ENCODE assay signal across 9 cellular contexts in the genomic region with DNA sequence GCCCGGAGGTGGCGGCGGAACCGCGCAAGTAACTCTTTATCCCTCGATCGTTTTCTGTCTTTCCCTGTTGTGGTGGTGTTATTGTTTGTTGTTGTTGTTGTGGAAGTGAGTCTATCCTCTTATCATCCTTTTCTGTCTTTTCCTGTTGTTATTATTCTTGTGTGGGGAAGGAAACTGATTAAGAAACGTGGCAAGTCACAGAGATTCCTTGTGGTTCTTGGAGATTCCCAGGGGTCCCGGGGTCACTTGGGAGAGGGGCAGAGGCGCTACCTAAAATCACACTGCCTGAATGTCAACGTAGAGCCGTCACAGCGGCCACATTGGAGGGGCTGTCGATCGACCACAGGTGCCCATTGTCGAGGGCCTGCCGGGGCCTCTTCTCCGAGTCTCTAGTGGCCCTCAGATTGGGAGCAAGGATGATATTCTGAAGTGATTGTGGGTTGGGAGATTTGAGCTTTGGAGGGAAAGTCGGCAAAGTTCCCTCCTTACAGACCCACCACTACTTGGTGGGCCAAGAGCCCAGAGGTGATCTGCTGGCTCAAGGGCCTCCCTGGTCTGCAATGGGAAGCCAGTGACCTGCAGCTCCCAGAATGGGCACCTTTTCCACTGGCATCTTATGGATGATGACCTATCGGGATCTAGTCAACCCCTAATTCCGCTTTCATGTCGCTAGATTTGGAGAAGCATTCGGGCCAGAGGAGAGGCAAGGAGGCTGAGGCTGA. TPM values are rescaled to one million over a fixed set of nuclear protein-coding genes. Genes with fewer than 3 reads are reported as not detected.
DNase-seq lines count a peak whose midpoint lies in the region; ATAC-seq, FAIRE-seq and TF ChIP-seq lines count a peak whose summit lies in the region.
"Had no signal": no experiment of that assay in that cellular context is flagged by ENCODE, and none has a peak within 500 bp of the region (broad histone marks: within the 10 kb centered on the region; RNA-seq: fewer than 3 reads in every experiment).

No MANE protein-coding gene starts in this region.

- H3K36me3 Mint-ChIP-seq in activated CD4-positive, alpha-beta T cell treated with anti-CD3 and anti-CD28 coated beads, Interleukin-2, amount 10 ng/mL, durations not matched to agents 24 days and 14 days (ENCODE audit: low read depth): peaks cover 33% of the 10 kb centered on the region
- peaks cover 12% of the 10 kb centered on the region for H3K36me3 Mint-ChIP-seq in astrocyte (ENCODE audit: low read depth, unreplicated experiment)

- H3K27me3 ChIP-seq in astrocyte (ENCODE audit: insufficient read depth, low read length): no peaks in the 10 kb centered on the region
- H3K27me3 ChIP-seq in layer of hippocampus (ENCODE audit: control insufficient read depth, insufficient read depth, low read length): no peaks in the 10 kb centered on the region
- H3K27me3 ChIP-seq in tibial artery: no peaks in the 10 kb centered on the region

- no peak for ATAC-seq in HG02884 (IDR thresholded peaks at IDR 0.05; ENCODE audit: unreplicated experiment)
- no peak for ATAC-seq in HG03439 (IDR thresholded peaks at IDR 0.05; ENCODE audit: unreplicated experiment)

- H3K4me3 ChIP-seq in astrocyte (ENCODE audit: insufficient read depth, low read depth, low read length) (peak overlapping the region; percentile 81), tibial artery (peak overlapping the region; percentile 71 to 89)

- H3K27ac ChIP-seq in astrocyte (ENCODE audit: low read depth, low read length) (no peak overlapping the region), layer of hippocampus (ENCODE audit: low read depth, low read length) (peak overlapping the region; percentile 67), tibial artery (peak overlapping the region; percentile 92)

- H3K9me3 ChIP-seq in astrocyte (ENCODE audit: insufficient read depth, low read depth, low read length) (no peaks in the 10 kb centered on the region), tibial artery (no peaks in the 10 kb centered on the region)

- intact Hi-C loops in activated CD4-positive, alpha-beta T cell treated with anti-CD3 and anti-CD28 coated beads, Interleukin-2, amount 10 ng/mL, durations not matched to agents 24 days and 14 days (cut with micrococcal nuclease): loop anchor here (2.0 kb wide), 1 partner anchor 297 kb away; the partner anchor contains the start of gene FAM162A
- intact Hi-C loops in tibial artery (cut with DNase I; ENCODE audit: low total_unique reads): loop anchor here (10.0 kb wide), 1 partner anchor 297 kb away; the partner anchor contains the start of genes FAM162A and MIX23

- H3K9me3 Mint-ChIP-seq in activated CD4-positive, alpha-beta T cell treated with anti-CD3 and anti-CD28 coated beads, Interleukin-2, amount 10 ng/mL, durations not matched to agents 24 days and 14 days: no peaks in the 10 kb centered on the region
- H3K9me3 Mint-ChIP-seq in astrocyte (ENCODE audit: unreplicated experiment): peaks cover 3% of the 10 kb centered on the region

- peaks cover 26% of the 10 kb centered on the region for H3K4me1 ChIP-seq in astrocyte (ENCODE audit: insufficient read depth, low read length)
- H3K4me1 ChIP-seq in tibial artery: peaks cover 0 to 27% (median 18%) of the 10 kb centered on the region in 4 donors

- H3K27ac Mint-ChIP-seq in activated CD4-positive, alpha-beta T cell treated with anti-CD3 and anti-CD28 coated beads, Interleukin-2, amount 10 ng/mL, durations not matched to agents 24 days and 14 days: peak overlapping the region; percentile 97
- H3K27ac Mint-ChIP-seq in astrocyte (ENCODE audit: unreplicated experiment): peak overlapping the region; percentile 86

- DNase-seq in activated CD4-positive, alpha-beta T cell treated with anti-CD3 and anti-CD28 coated beads, Interleukin-2, amount 10 ng/mL, durations not matched to agents 24 days and 14 days: peak; percentile 69
- DNase-seq in activated CD4-positive, alpha-beta T cell treated with anti-CD3 and anti-CD28 coated beads for 48 hours: no peak
- DNase-seq in astrocyte (ENCODE audit: low read depth): no peak
- no peak for DNase-seq in tibial artery
- no peak for DNase-seq in amniotic stem cell (lab: John Stamatoyannopoulos, UW)

- H2AFZ ChIP-seq in astrocyte (ENCODE audit: low read depth, low read length): peak overlapping the region; percentile 71

- H3K27me3 Mint-ChIP-seq in activated CD4-positive, alpha-beta T cell treated with anti-CD3 and anti-CD28 coated beads, Interleukin-2, amount 10 ng/mL, durations not matched to agents 24 days and 14 days: no peaks in the 10 kb centered on the region
- H3K27me3 Mint-ChIP-seq in astrocyte (ENCODE audit: low read depth, unreplicated experiment): no peaks in the 10 kb centered on the region

- no peak for FAIRE-seq in astrocyte (lab: Jason Lieb, UNC)
- FAIRE-seq: G401.6 had no signal

- H3K36me3 ChIP-seq in astrocyte (ENCODE audit: insufficient read depth, low read length): no peaks in the 10 kb centered on the region
- peaks cover 0 to 8% (median 0%) of the 10 kb centered on the region in 3 donors for H3K36me3 ChIP-seq in tibial artery

- no peaks in the 10 kb centered on the region for H4K20me1 ChIP-seq in astrocyte (ENCODE audit: insufficient read depth, low read length)

- peak overlapping the region; percentile 99 for H3K4me3 Mint-ChIP-seq in activated CD4-positive, alpha-beta T cell treated with anti-CD3 and anti-CD28 coated beads, Interleukin-2, amount 10 ng/mL, durations not matched to agents 24 days and 14 days
- peak overlapping the region; percentile 93 for H3K4me3 Mint-ChIP-seq in astrocyte (ENCODE audit: unreplicated experiment)

- peaks cover 62% of the 10 kb centered on the region for H3K4me1 Mint-ChIP-seq in activated CD4-positive, alpha-beta T cell treated with anti-CD3 and anti-CD28 coated beads, Interleukin-2, amount 10 ng/mL, durations not matched to agents 24 days and 14 days
- peaks cover 31% of the 10 kb centered on the region for H3K4me1 Mint-ChIP-seq in astrocyte (ENCODE audit: low read depth, unreplicated experiment)

- H3K4me2 ChIP-seq in astrocyte (ENCODE audit: low read length): peak overlapping the region; percentile 95

- H3K79me2 ChIP-seq in astrocyte (ENCODE audit: insufficient read depth, low read length): peaks cover 9% of the 10 kb centered on the region

- TF ChIP-seq CTCF in astrocyte (IDR thresholded peaks at IDR 0.05; ENCODE audit: insufficient read depth, low read depth, low read length) (no peak), tibial artery (IDR thresholded peaks at IDR 0.05) (no peak)

- H3K9ac ChIP-seq in astrocyte (ENCODE audit: low read length): peak overlapping the region; percentile 89

RNA-seq across cellular contexts. Expression of gene PARP14, which starts 0.8 kb away (rescaled TPM):
- total RNA-seq in activated CD4-positive, alpha-beta T cell treated with anti-CD3 and anti-CD28 coated beads, Interleukin-2, amount 10 ng/mL, durations not matched to agents 24 days and 14 days: 64.6 and 65.6 TPM in 2 replicates
- total RNA-seq in astrocyte: 148 and 163 TPM in 2 replicates
